In the genomic region with DNA sequence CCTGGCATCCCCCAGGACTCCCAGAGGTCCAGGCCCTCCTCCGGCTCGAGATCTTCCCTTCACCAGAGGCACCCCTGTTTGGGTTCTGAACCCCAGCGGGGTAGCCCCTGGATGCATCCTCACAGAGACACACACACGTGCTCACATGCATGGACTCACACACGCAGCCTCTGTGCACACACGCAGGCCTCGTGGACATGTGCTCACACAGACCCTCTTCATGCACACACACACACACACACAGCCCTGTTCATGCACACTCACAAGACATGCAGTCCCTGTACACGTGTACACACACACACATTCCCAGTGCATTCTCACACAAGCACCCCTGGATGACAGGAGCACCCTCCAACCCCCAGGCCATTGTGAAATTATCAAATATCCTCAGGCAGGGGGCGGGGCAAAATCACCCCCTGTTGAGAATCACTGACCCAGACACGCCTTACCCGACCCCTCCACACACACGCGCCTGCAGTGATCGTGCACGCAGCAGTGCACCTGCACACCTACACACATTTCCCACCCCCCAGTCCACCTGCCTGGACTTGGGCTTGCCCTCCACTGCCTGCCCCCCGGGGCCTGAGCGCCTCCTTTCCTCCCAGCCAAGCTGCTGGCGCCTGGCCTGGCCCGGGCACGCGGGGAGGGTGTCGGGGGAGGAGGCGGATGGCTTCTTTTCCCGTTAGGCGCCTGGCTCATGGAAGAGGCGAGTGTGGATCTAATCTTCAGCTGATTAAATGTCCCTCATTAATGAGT, we compare ENCODE assay signal across 25 cellular contexts.
DNase-seq lines count a peak whose midpoint lies in the region; ATAC-seq and TF ChIP-seq lines count a peak whose summit lies in the region.
"Had no signal": no experiment of that assay in that cellular context is flagged by ENCODE, and none has a peak within 500 bp of the region (broad histone marks: within the 10 kb centered on the region; RNA-seq: fewer than 3 reads in every experiment).

No MANE protein-coding gene starts in this region.

- in situ Hi-C loops in transverse colon (cut with MboI; ENCODE audit: low pct_ligation_motif_present in 1 of 4, low pct_unique_long_range_greater_than_20kb in 1 of 4, low sequenced_read_pairs in 3 of 4): no loop called here

- peaks cover 44% of the 10 kb centered on the region for H3K27me3 Mint-ChIP-seq in type B pancreatic cell

- TF ChIP-seq CTCF in heart left ventricle (IDR thresholded peaks at IDR 0.05) (no peak), type B pancreatic cell (conservative IDR thresholded peaks at IDR 0.05) (no peak), omental fat pad (IDR thresholded peaks at IDR 0.05) (no peak), transverse colon (IDR thresholded peaks at IDR 0.05) (no peak)

- H3K36me3 ChIP-seq in heart left ventricle (no peaks in the 10 kb centered on the region), transverse colon (no peaks in the 10 kb centered on the region)
- H3K36me3 ChIP-seq: heart right ventricle, thoracic aorta had no signal

- peak overlapping the region; percentile 48 for H3K27ac Mint-ChIP-seq in type B pancreatic cell
- H3K27ac Mint-ChIP-seq: HFFc6; stimulated activated memory B cell treated with anti-CD40 and anti-IgM and Interleukin-4, amounts not matched to agents 10 μg/mL and 1 μg/mL and 100 μg/mL, for 72 hours had no signal

- H3K4me3 Mint-ChIP-seq in type B pancreatic cell: no peak overlapping the region
- H3K4me3 Mint-ChIP-seq: CD4-positive, alpha-beta memory T cell; HFFc6; stimulated activated memory B cell treated with anti-CD40 and anti-IgM and Interleukin-4, amounts not matched to agents 10 μg/mL and 1 μg/mL and 100 μg/mL, for 72 hours had no signal

- intact Hi-C loops in left ventricle myocardium superior (cut with micrococcal nuclease): no loop called here
- intact Hi-C loops in heart left ventricle (cut with DNase I): no loop called here
- intact Hi-C loops in transverse colon (cut with DNase I; ENCODE audit: low total_unique reads): no loop called here

- TF ChIP-seq POLR2A in heart left ventricle (IDR thresholded peaks at IDR 0.05): no peak
- no peak for TF ChIP-seq POLR2A in transverse colon (IDR thresholded peaks at IDR 0.05)

- no peak for TF ChIP-seq EP300 in transverse colon (IDR thresholded peaks at IDR 0.05; ENCODE audit: low read depth)

- H3K27me3 ChIP-seq in heart left ventricle (peaks cover 1 to 93% (median 23%) of the 10 kb centered on the region in 9 donors), transverse colon (peaks cover 37% of the 10 kb centered on the region)

- no peaks in the 10 kb centered on the region for H3K9me3 ChIP-seq in heart left ventricle
- no peaks in the 10 kb centered on the region for H3K9me3 ChIP-seq in transverse colon
- H3K9me3 ChIP-seq: heart right ventricle, psoas muscle, thoracic aorta had no signal

- peak; percentile 18 for ATAC-seq in left ventricle myocardium superior
- no peak for ATAC-seq in heart left ventricle
- peak; percentile 16 for ATAC-seq in left lobe of liver
- no peak for ATAC-seq in omental fat pad (ENCODE audit: low FRiP score)
- ATAC-seq: heart right ventricle; left colon; psoas muscle; stimulated activated memory B cell treated with anti-CD40 and anti-IgM and Interleukin-4, amounts not matched to agents 10 μg/mL and 1 μg/mL and 100 μg/mL, for 72 hours had no signal

- H3K4me1 ChIP-seq in heart left ventricle: peaks cover 0 to 4% (median 0%) of the 10 kb centered on the region in 12 donors
- H3K4me1 ChIP-seq in transverse colon: no peaks in the 10 kb centered on the region
- H3K4me1 ChIP-seq: psoas muscle had no signal

- H3K4me1 Mint-ChIP-seq in type B pancreatic cell (ENCODE audit: unreplicated experiment): peaks cover 19% of the 10 kb centered on the region

- H3K27ac ChIP-seq in heart left ventricle: no peak overlapping the region
- no peak overlapping the region for H3K27ac ChIP-seq in transverse colon
- H3K27ac ChIP-seq: heart right ventricle, psoas muscle, thoracic aorta had no signal

- no peaks in the 10 kb centered on the region for H3K36me3 Mint-ChIP-seq in type B pancreatic cell
- H3K36me3 Mint-ChIP-seq: CD4-positive, alpha-beta memory T cell; stimulated activated memory B cell treated with anti-CD40 and anti-IgM and Interleukin-4, amounts not matched to agents 10 μg/mL and 1 μg/mL and 100 μg/mL, for 72 hours had no signal

- DNase-seq in left ventricle myocardium superior (no peak), heart left ventricle (no peak), NCI-H1105 treated with DMSO at 0.1 percent for 48 hours (lab: John Stamatoyannopoulos, UW) (peak; percentile 56), left lobe of liver (ENCODE audit: low spot score) (no peak), type B pancreatic cell (ENCODE audit: extremely low spot score, unreplicated experiment) (no peak), omental fat pad (ENCODE audit: low spot score) (no peak), transverse colon (no peak)
- DNase-seq in effector CD8-positive, alpha-beta T cell (lab: John Stamatoyannopoulos, UW): no peak
- DNase-seq: activated naive CD4-positive, alpha-beta T cell treated with Interleukin-2 at 50 U/mL for 16 hours; activated T-cell treated with anti-CD3 and anti-CD28 coated beads, Interleukin-2, amount 50 U/mL, for 48 hours; CD4-positive, alpha-beta memory T cell; dermis blood vessel endothelial cell; heart right ventricle; HFFc6; KG1; left colon; midbrain; NCI-H524 treated with DMSO at 0.1 percent for 48 hours; psoas muscle; SHP77 treated with DMSO at 0.1 percent for 48 hours; small intestine; stimulated activated CD4-positive, alpha-beta T cell treated with anti-CD3 and anti-CD28 coated beads, Interleukin-2, amount 100 ng/mL, for 24 hours had no signal

- 48 to 65% (median 54%) methylated on average over 18 to 26 of the region's 26 CpGs for WGBS in heart left ventricle, 4 donors
- WGBS in transverse colon (ENCODE audit: low coverage in 1 of 2), 2 donors: 71% methylated on average over 26 of the region's 26 CpGs; no CpG with 5 or more reads in 1 of the 2 donors

- H3K9me3 Mint-ChIP-seq in type B pancreatic cell: no peaks in the 10 kb centered on the region
- H3K9me3 Mint-ChIP-seq: HFFc6, nephron had no signal

- no peak overlapping the region for H3K4me3 ChIP-seq in heart left ventricle
- H3K4me3 ChIP-seq in transverse colon: no peak overlapping the region
- H3K4me3 ChIP-seq: heart right ventricle, psoas muscle, thoracic aorta had no signal

Comparison
In these comparisons a context has a peak if more than half of its experiments do, and no peak if none do; other contexts are left out.
1. ATAC-seq: peak in left ventricle myocardium superior (single experiment) and left lobe of liver (single experiment); none in heart left ventricle (0 of 4) and omental fat pad (single experiment).